ENCODE assay signal across 8 cellular contexts in the genomic region with DNA sequence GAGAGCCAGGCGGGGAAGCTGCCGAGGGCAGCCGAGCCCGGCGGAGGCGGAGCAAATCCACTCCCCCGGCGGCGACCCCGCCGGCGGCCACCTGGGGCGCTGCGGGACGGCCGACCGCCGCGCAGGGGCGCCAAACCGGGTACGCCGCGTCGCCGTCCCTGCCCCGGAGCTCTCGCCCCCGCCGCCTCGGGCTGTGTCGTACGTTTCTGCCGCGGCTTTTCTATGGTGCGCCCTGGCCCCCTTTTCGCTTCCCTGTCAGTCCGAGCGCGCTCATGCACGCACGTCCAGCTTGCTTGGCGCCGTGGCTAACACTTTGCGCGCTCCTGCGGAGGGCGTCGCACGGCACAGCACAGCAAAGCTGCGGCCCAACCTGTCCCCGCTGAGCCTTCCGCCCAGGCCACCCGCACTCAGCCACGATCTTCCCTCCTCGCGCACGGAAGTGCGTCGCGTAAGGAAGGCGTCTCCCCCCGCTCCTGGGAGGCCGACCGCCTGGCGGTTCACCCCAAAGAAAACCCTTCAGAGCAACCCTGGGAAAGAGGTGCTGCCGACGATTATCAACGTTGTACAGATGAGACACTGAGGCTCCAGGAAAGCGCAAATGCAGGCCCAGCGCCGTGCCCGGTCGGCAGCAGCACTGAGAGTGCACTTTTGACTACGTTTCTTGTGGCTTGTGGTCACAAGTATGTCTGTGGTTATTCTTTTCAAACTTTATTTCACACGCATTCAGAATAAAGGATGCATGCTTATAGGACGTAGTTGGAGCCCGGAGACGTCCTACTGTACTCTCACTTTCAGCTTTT. TPM values are rescaled to one million over a fixed set of nuclear protein-coding genes. Genes with fewer than 3 reads are reported as not detected.
DNase-seq lines count a peak whose midpoint lies in the region; TF ChIP-seq lines count a peak whose summit lies in the region.

Gene HECTD1, minus strand, starts transcription at position 48 of the 800 bp plus-strand sequence. CDS start 1,857 bp downstream, outside the sequence.

- DNase-seq in GM10266 (ENCODE audit: extremely low spot score) = peak; percentile 94
- DNase-seq in HFFc6 = peak; percentile 83
- DNase-seq in MV-4-11 (lab: John Stamatoyannopoulos, UW) = peak; percentile 80
- DNase-seq in SK-N-SH = peak; percentile 97
- DNase-seq in activated naive CD4-positive, alpha-beta T cell treated with anti-CD3 and anti-CD28 coated beads, Interleukin-2, amount 50 U/mL, for 16 hours = peak; percentile 90
- DNase-seq in glomerular visceral epithelial cell (ENCODE audit: extremely low spot score) = peak; percentile 89
- peak in 4 of 5 donors; percentile 93 to 95 (median 94) for DNase-seq in ovary

- H3K27me3 Mint-ChIP-seq in HFFc6 (ENCODE audit: insufficient read depth) = no peaks in the 10 kb centered on the region

- H3K79me2 ChIP-seq in SK-N-SH (ENCODE audit: insufficient read depth) = peaks cover 45% of the 10 kb centered on the region

- H3K27me3 ChIP-seq in SK-N-SH (ENCODE audit: insufficient read depth) = no peaks in the 10 kb centered on the region
- H3K27me3 ChIP-seq in ovary = no peaks in the 10 kb centered on the region
- H3K27me3 ChIP-seq in thymus (ENCODE audit: control insufficient read depth, insufficient read depth) = no peaks in the 10 kb centered on the region

- TF ChIP-seq POLR2A in ovary (IDR thresholded peaks at IDR 0.05) = peak; percentile 24

- CTCF ChIA-PET in SK-N-SH (lab: Yijun Ruan, JAX) = interaction anchor here (0.6 to 2.1 kb wide), 26 partner anchors 9 to 995 kb away, joined by 3 to 8 read pairs (median 4); partner anchors contain the start of genes DTD2, HEATR5A and RNU6-8

- intact Hi-C loops in ovary (cut with DNase I) = loop anchor here in 2 of 4 donors (10.0 kb wide), 2 partner anchors 137 to 147 kb away; no protein-coding TSS in a partner anchor

- H3K4me1 Mint-ChIP-seq in HFFc6 (ENCODE audit: low read depth) = peaks cover 29% of the 10 kb centered on the region

- H3K36me3 Mint-ChIP-seq in HFFc6 (ENCODE audit: low read depth) = peaks cover 26% of the 10 kb centered on the region

- TF ChIP-seq EP300 in SK-N-SH (IDR thresholded peaks at IDR 0.05; ENCODE audit: borderline replicate concordance in 1 of 2, low read depth in 1 of 2, low read length in 1 of 2) (peak in 1 of 2 experiments; percentile 19; a peak in 2 of 4 replicates), ovary (IDR thresholded peaks at IDR 0.05) (no peak)

- H3K4me3 ChIP-seq in SK-N-SH (ENCODE audit: low read depth in 2 of 2, low read length in 1 of 2) (peak within 1 kb of the TSS; percentile 77 to 87), ovary (peak within 1 kb of the TSS; percentile 83), thymus (ENCODE audit: low read length) (peak within 1 kb of the TSS; percentile 94)

- peak within 1 kb of the TSS; percentile 98 for H3K27ac Mint-ChIP-seq in HFFc6

- H3K9me2 ChIP-seq in SK-N-SH = no peaks in the 10 kb centered on the region

- TF ChIP-seq RAD21 in SK-N-SH (IDR thresholded peaks at IDR 0.05; ENCODE audit: low read length) = peak; percentile 48

- H3K4me2 ChIP-seq in SK-N-SH = peak within 1 kb of the TSS; percentile 93

- POLR2A ChIA-PET in SK-N-SH (lab: Yijun Ruan, JAX) = interaction anchor here (0.6 to 2.1 kb wide), 6 partner anchors 9 to 212 kb away, joined by 3 to 12 read pairs (median 4); partner anchors contain the start of genes AP4S1, HEATR5A and STRN3

- H3K4me3 Mint-ChIP-seq in HFFc6 = peak within 1 kb of the TSS; percentile 95

- TF ChIP-seq CTCF in GM10266 (IDR thresholded peaks at IDR 0.05; ENCODE audit: control insufficient read depth, insufficient read depth, low read depth, missing control alignments) (peak; percentile 90), HFFc6 (IDR thresholded peaks at IDR 0.05) (peak; percentile 94), SK-N-SH (IDR thresholded peaks at IDR 0.05) (peak; percentile 67), ovary (IDR thresholded peaks at IDR 0.05) (peak; percentile 74 to 92 (median 89))

- H3K36me3 ChIP-seq in SK-N-SH (replicated peaks in 1 of 2; ENCODE audit: control insufficient read depth in 1 of 2, insufficient read depth in 2 of 2, low read length in 1 of 2) = peaks cover 0 to 10% of the 10 kb centered on the region in 2 experiments
- no peaks in the 10 kb centered on the region for H3K36me3 ChIP-seq in ovary
- H3K36me3 ChIP-seq in thymus (ENCODE audit: control insufficient read depth, insufficient read depth) = no peaks in the 10 kb centered on the region

- no peaks in the 10 kb centered on the region for H3K9me3 Mint-ChIP-seq in HFFc6

- H3K27ac ChIP-seq in SK-N-SH (ENCODE audit: low read depth in 2 of 2, low read length in 1 of 2) (peak within 1 kb of the TSS; percentile 95 to 98), ovary (peak within 1 kb of the TSS; percentile 98 to 99), thymus (ENCODE audit: low read depth) (peak within 1 kb of the TSS; percentile 92)

- H2AFZ ChIP-seq in SK-N-SH (ENCODE audit: low read depth) = peak within 1 kb of the TSS; percentile 93

- H3K9ac ChIP-seq in SK-N-SH = peak within 1 kb of the TSS; percentile 96

- peaks cover 19% of the 10 kb centered on the region for H3F3A ChIP-seq in SK-N-SH (replicated peaks; ENCODE audit: insufficient read depth)

- H4K20me1 ChIP-seq in SK-N-SH (ENCODE audit: insufficient read depth) = peaks cover 29% of the 10 kb centered on the region

- peaks cover 5 to 18% of the 10 kb centered on the region in 2 experiments for H3K4me1 ChIP-seq in SK-N-SH (ENCODE audit: control insufficient read depth in 1 of 2, insufficient read depth in 2 of 2, low read depth in 1 of 2, low read length in 1 of 2)
- H3K4me1 ChIP-seq in ovary (ENCODE audit: insufficient read depth) = peaks cover 3% of the 10 kb centered on the region
- peaks cover 11% of the 10 kb centered on the region for H3K4me1 ChIP-seq in thymus (ENCODE audit: control insufficient read depth, insufficient read depth, low read length)

- 12% methylated on average over 10 of the region's 79 CpGs for WGBS in SK-N-SH (ENCODE audit: low lambda C conversion rate)
- WGBS in ovary, 3 donors = 0 to 1% (median 0%) methylated on average over 51 to 79 of the region's 79 CpGs
- WGBS in thymus = under 1% methylated on average over 79 of the region's 79 CpGs

- H3K9me3 ChIP-seq in SK-N-SH (no peaks in the 10 kb centered on the region; the same call in 1 of the 2 replicates), ovary (no peaks in the 10 kb centered on the region), thymus (ENCODE audit: control insufficient read depth) (no peaks in the 10 kb centered on the region)

TF ChIP-seq in SK-N-SH, 30 proteins besides CTCF, POLR2A, EP300 and RAD21 (continues in another document):
- no peak for TF ChIP-seq JUND (IDR thresholded peaks at IDR 0.05)
- TF ChIP-seq RFX5 (IDR thresholded peaks at IDR 0.05; ENCODE audit: low read length) = no peak
- TF ChIP-seq FOXJ3 (CRISPR knock-in tag; IDR thresholded peaks at IDR 0.05) = no peak; the same call in 1 of the 2 replicates
- TF ChIP-seq, protein P1, sequence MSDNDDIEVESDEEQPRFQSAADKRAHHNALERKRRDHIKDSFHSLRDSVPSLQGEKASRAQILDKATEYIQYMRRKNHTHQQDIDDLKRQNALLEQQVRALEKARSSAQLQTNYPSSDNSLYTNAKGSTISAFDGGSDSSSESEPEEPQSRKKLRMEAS (IDR thresholded peaks at IDR 0.05; ENCODE audit: low read depth) = peak; percentile 94
- TF ChIP-seq SMC3 (IDR thresholded peaks at IDR 0.05; ENCODE audit: low read depth, low read length) = peak; percentile 39
- TF ChIP-seq, protein P2, sequence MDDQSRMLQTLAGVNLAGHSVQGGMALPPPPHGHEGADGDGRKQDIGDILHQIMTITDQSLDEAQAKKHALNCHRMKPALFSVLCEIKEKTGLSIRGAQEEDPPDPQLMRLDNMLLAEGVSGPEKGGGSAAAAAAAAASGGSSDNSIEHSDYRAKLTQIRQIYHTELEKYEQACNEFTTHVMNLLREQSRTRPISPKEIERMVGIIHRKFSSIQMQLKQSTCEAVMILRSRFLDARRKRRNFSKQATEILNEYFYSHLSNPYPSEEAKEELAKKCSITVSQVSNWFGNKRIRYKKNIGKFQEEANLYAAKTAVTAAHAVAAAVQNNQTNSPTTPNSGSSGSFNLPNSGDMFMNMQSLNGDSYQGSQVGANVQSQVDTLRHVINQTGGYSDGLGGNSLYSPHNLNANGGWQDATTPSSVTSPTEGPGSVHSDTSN (IDR thresholded peaks at IDR 0.05) = no peak
- TF ChIP-seq ELF1 (IDR thresholded peaks at IDR 0.05) = peak; percentile 36; the same call in 1 of the 2 replicates
- TF ChIP-seq FOSL2 (IDR thresholded peaks at IDR 0.05; ENCODE audit: borderline replicate concordance, low read depth) = no peak
- TF ChIP-seq MXI1 (IDR thresholded peaks at IDR 0.05; ENCODE audit: low read depth, low read length) = no peak; the same call in 1 of the 2 replicates
- TF ChIP-seq FOXM1 (IDR thresholded peaks at IDR 0.05; ENCODE audit: low read depth) = no peak
- TF ChIP-seq, protein P3, sequence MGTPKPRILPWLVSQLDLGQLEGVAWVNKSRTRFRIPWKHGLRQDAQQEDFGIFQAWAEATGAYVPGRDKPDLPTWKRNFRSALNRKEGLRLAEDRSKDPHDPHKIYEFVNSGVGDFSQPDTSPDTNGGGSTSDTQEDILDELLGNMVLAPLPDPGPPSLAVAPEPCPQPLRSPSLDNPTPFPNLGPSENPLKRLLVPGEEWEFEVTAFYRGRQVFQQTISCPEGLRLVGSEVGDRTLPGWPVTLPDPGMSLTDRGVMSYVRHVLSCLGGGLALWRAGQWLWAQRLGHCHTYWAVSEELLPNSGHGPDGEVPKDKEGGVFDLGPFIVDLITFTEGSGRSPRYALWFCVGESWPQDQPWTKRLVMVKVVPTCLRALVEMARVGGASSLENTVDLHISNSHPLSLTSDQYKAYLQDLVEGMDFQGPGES (IDR thresholded peaks at IDR 0.05; ENCODE audit: low read depth, low read length) = no peak
- TF ChIP-seq TAF1 (IDR thresholded peaks at IDR 0.05; ENCODE audit: borderline replicate concordance, low read depth, low read length) = peak; percentile 50; the same call in 1 of the 2 replicates
- TF ChIP-seq YY1 (IDR thresholded peaks at IDR 0.05; ENCODE audit: low read depth) = peak; percentile 54
- no peak for TF ChIP-seq NRF1 (IDR thresholded peaks at IDR 0.05; ENCODE audit: low read depth, low read length)
- TF ChIP-seq RXRA (IDR thresholded peaks at IDR 0.05; ENCODE audit: borderline replicate concordance, low read depth) = no peak; the same call in 1 of the 2 replicates
- TF ChIP-seq GABPA (IDR thresholded peaks at IDR 0.05; ENCODE audit: low read depth) = peak; percentile 62
- peak; percentile 37; the same call in 1 of the 2 replicates for TF ChIP-seq TCF12 (IDR thresholded peaks at IDR 0.05)
- no peak for TF ChIP-seq CHD2 (IDR thresholded peaks at IDR 0.05; ENCODE audit: low read length, partially characterized antibody)

RNA-seq across cellular contexts. Expression of gene HECTD1, which starts in this region (rescaled TPM):
- 100 to 1,000 TPM; 125 to 153 (median 145) TPM for total RNA-seq in HFFc6 (2021; fragmentation: NEBNext Ultra II Directional; extraction: Animal tissue kit (Norgen Biotek cat#: 25700))
- polyA plus RNA-seq in SK-N-SH (2012; rRNA removed) = 43.2 and 48.8 TPM in 2 replicates
- polyA plus RNA-seq in SK-N-SH (2012; cell fraction: cytosol; rRNA removed) = 44.1 and 51.7 TPM in 2 replicates
- 144 and 147 TPM in 2 replicates for polyA plus RNA-seq in SK-N-SH (2012; cell fraction: nucleus; rRNA removed)
- total RNA-seq in ovary = 100 to 1,000 TPM; 124 to 186 (median 151) TPM
- 10 to 100 TPM; 59.7 to 79.4 TPM for polyA plus RNA-seq in ovary
- 46.0 TPM for polyA plus RNA-seq in thymus

Comparison
In these comparisons a context has a peak if more than half of its experiments do, and no peak if none do; other contexts are left out.
1. Peak in every context shown above with its lines: DNase-seq, H3K4me3 ChIP-seq and H3K27ac ChIP-seq.